In genomic region chr15:101190196-101190595, GRCh38 we compare ENCODE assay signal across 19 cellular contexts.
DNase-seq lines count a peak whose midpoint lies in the region; ATAC-seq and TF ChIP-seq lines count a peak whose summit lies in the region.
"Had no signal": no experiment of that assay in that cellular context is flagged by ENCODE, and none has a peak within 500 bp of the region (broad histone marks: within the 10 kb centered on the region; RNA-seq: fewer than 3 reads in every experiment).

No MANE protein-coding gene starts in this region.

- H3K4me3 Mint-ChIP-seq in activated CD4-positive, alpha-beta T cell treated with anti-CD3 and anti-CD28 coated beads, Interleukin-2, amount 10 ng/mL, durations not matched to agents 24 days and 14 days, result peak overlapping the region; percentile 35
- no peak overlapping the region for H3K4me3 Mint-ChIP-seq in activated T-helper 1 cell treated with anti-CD3 and anti-CD28 coated beads, Interleukin-12 subunit alpha, Interleukin-12 subunit beta, Interleukin-2, Interleukin-4 antibody, amounts not matched to agents 30 ng/mL and 10 ng/mL and 1 ng/mL, durations not matched to agents 14 hours and 24 hours and 36 hours
- H3K4me3 Mint-ChIP-seq in naive thymus-derived CD4-positive, alpha-beta T cell, result no peak overlapping the region
- H3K4me3 Mint-ChIP-seq: T-helper 2 cell treated with Interferon-gamma antibody and Interleukin-4, amounts not matched to agents 5 μg/mL and 100 μg/mL, for 36 hours had no signal

- no peaks in the 10 kb centered on the region for H3K9me3 Mint-ChIP-seq in activated CD4-positive, alpha-beta T cell treated with anti-CD3 and anti-CD28 coated beads, Interleukin-2, amount 10 ng/mL, durations not matched to agents 24 days and 14 days
- H3K9me3 Mint-ChIP-seq in activated T-helper 1 cell treated with anti-CD3 and anti-CD28 coated beads, Interleukin-12 subunit alpha, Interleukin-12 subunit beta, Interleukin-2, Interleukin-4 antibody, amounts not matched to agents 30 ng/mL and 10 ng/mL and 1 ng/mL, durations not matched to agents 14 hours and 24 hours and 36 hours, result no peaks in the 10 kb centered on the region
- H3K9me3 Mint-ChIP-seq in naive thymus-derived CD4-positive, alpha-beta T cell, result no peaks in the 10 kb centered on the region
- H3K9me3 Mint-ChIP-seq: T-helper 2 cell treated with Interferon-gamma antibody and Interleukin-4, amounts not matched to agents 5 μg/mL and 100 μg/mL, for 36 hours had no signal

- CTCF ChIA-PET in naive thymus-derived CD4-positive, alpha-beta T cell (lab: Charles Lee), result interaction anchor here (0.5 kb wide), 1 partner anchor 87 kb away, joined by 3 read pairs; no protein-coding TSS in a partner anchor

- no peak for ATAC-seq in left lung
- no peak for ATAC-seq in naive thymus-derived CD4-positive, alpha-beta T cell
- ATAC-seq in GM18907 (IDR thresholded peaks at IDR 0.05; ENCODE audit: unreplicated experiment), result no peak
- ATAC-seq: esophagus mucosa, PC-3 had no signal

- WGBS in stomach, 5 donors, result 44 to 71% (median 67%) methylated on average over 2 of the region's 2 CpGs

- H3K27me3 Mint-ChIP-seq in activated CD4-positive, alpha-beta T cell treated with anti-CD3 and anti-CD28 coated beads, Interleukin-2, amount 10 ng/mL, durations not matched to agents 24 days and 14 days, result no peaks in the 10 kb centered on the region
- H3K27me3 Mint-ChIP-seq in activated T-helper 1 cell treated with anti-CD3 and anti-CD28 coated beads, Interleukin-12 subunit alpha, Interleukin-12 subunit beta, Interleukin-2, Interleukin-4 antibody, amounts not matched to agents 30 ng/mL and 10 ng/mL and 1 ng/mL, durations not matched to agents 14 hours and 24 hours and 36 hours (ENCODE audit: insufficient read depth), result no peaks in the 10 kb centered on the region
- no peaks in the 10 kb centered on the region for H3K27me3 Mint-ChIP-seq in naive thymus-derived CD4-positive, alpha-beta T cell

- H3K27ac ChIP-seq in left lung (peak overlapping the region; percentile 69 to 84), stomach (peak overlapping the region; percentile 56 to 89 (median 86))
- no peak overlapping the region for H3K27ac ChIP-seq in naive thymus-derived CD4-positive, alpha-beta T cell (ENCODE audit: low read depth, low read length)

- POLR2A ChIA-PET in naive thymus-derived CD4-positive, alpha-beta T cell (lab: Charles Lee), result no interaction called here

- H3K36me3 ChIP-seq in left lung, result no peaks in the 10 kb centered on the region
- no peaks in the 10 kb centered on the region for H3K36me3 ChIP-seq in stomach
- no peaks in the 10 kb centered on the region for H3K36me3 ChIP-seq in naive thymus-derived CD4-positive, alpha-beta T cell (ENCODE audit: control insufficient read depth in 2 of 3, insufficient read depth in 3 of 3, low read length in 3 of 3)

- TF ChIP-seq POLR2A in stomach (IDR thresholded peaks at IDR 0.05), result no peak

- TF ChIP-seq CTCF in left lung (IDR thresholded peaks at IDR 0.05), result no peak
- TF ChIP-seq CTCF in stomach (IDR thresholded peaks at IDR 0.05), result no peak

- H3K9me3 ChIP-seq in left lung, result no peaks in the 10 kb centered on the region
- no peaks in the 10 kb centered on the region for H3K9me3 ChIP-seq in stomach
- H3K9me3 ChIP-seq in naive thymus-derived CD4-positive, alpha-beta T cell (ENCODE audit: control insufficient read depth in 2 of 3, low read length in 3 of 3), result no peaks in the 10 kb centered on the region

- H3K4me1 Mint-ChIP-seq in activated CD4-positive, alpha-beta T cell treated with anti-CD3 and anti-CD28 coated beads, Interleukin-2, amount 10 ng/mL, durations not matched to agents 24 days and 14 days, result peaks cover 85% of the 10 kb centered on the region
- peaks cover 92% of the 10 kb centered on the region for H3K4me1 Mint-ChIP-seq in activated T-helper 1 cell treated with anti-CD3 and anti-CD28 coated beads, Interleukin-12 subunit alpha, Interleukin-12 subunit beta, Interleukin-2, Interleukin-4 antibody, amounts not matched to agents 30 ng/mL and 10 ng/mL and 1 ng/mL, durations not matched to agents 14 hours and 24 hours and 36 hours (ENCODE audit: low read depth)
- H3K4me1 Mint-ChIP-seq in naive thymus-derived CD4-positive, alpha-beta T cell, result peaks cover 50 to 78% (median 55%) of the 10 kb centered on the region in 7 donors

- no peak for DNase-seq in activated CD4-positive, alpha-beta T cell treated with anti-CD3 and anti-CD28 coated beads, Interleukin-2, amount 10 ng/mL, durations not matched to agents 24 days and 14 days
- no peak for DNase-seq in activated CD4-positive, alpha-beta T cell treated with anti-CD3 and anti-CD28 coated beads for 1 hour
- no peak for DNase-seq in activated T-helper 1 cell treated with anti-CD3 and anti-CD28 coated beads, Interleukin-12 subunit alpha, Interleukin-12 subunit beta, Interleukin-2, Interleukin-4 antibody, amounts not matched to agents 30 ng/mL and 10 ng/mL and 1 ng/mL, durations not matched to agents 14 hours and 24 hours and 36 hours (ENCODE audit: low spot score)
- DNase-seq in left lung, result no peak
- DNase-seq in stomach, result no peak
- DNase-seq in kidney tubule cell (ENCODE audit: low spot score), result no peak
- DNase-seq in naive thymus-derived CD4-positive, alpha-beta T cell, result no peak
- DNase-seq: activated CD4-positive, alpha-beta T cell treated with anti-CD3 and anti-CD28 coated beads, Interleukin-2, amount 50 U/mL, for 4 hours; activated naive CD4-positive, alpha-beta T cell treated with Interleukin-2 at 50 U/mL for 16 hours; GDM1; GOT3; KG1; NCI-H226; PC-3; retina; stimulated activated naive CD4-positive, alpha-beta T cell treated with Interleukin-2 at 50 U/mL for 16 hours had no signal

- H3K36me3 Mint-ChIP-seq in activated CD4-positive, alpha-beta T cell treated with anti-CD3 and anti-CD28 coated beads, Interleukin-2, amount 10 ng/mL, durations not matched to agents 24 days and 14 days (ENCODE audit: low read depth), result peaks cover 48% of the 10 kb centered on the region
- peaks cover 50% of the 10 kb centered on the region for H3K36me3 Mint-ChIP-seq in activated T-helper 1 cell treated with anti-CD3 and anti-CD28 coated beads, Interleukin-12 subunit alpha, Interleukin-12 subunit beta, Interleukin-2, Interleukin-4 antibody, amounts not matched to agents 30 ng/mL and 10 ng/mL and 1 ng/mL, durations not matched to agents 14 hours and 24 hours and 36 hours (ENCODE audit: low read depth)
- H3K36me3 Mint-ChIP-seq in naive thymus-derived CD4-positive, alpha-beta T cell, result peaks cover 0 to 9% (median 3%) of the 10 kb centered on the region in 5 donors

- no peak overlapping the region for H3K4me3 ChIP-seq in left lung
- no peak overlapping the region for H3K4me3 ChIP-seq in stomach
- no peak overlapping the region for H3K4me3 ChIP-seq in naive thymus-derived CD4-positive, alpha-beta T cell (ENCODE audit: low read length)

- peaks cover 38 to 89% of the 10 kb centered on the region in 2 donors for H3K4me1 ChIP-seq in left lung
- H3K4me1 ChIP-seq in stomach, result peaks cover 39 to 97% (median 70%) of the 10 kb centered on the region in 4 donors
- peaks cover 13 to 24% of the 10 kb centered on the region in 2 donors for H3K4me1 ChIP-seq in naive thymus-derived CD4-positive, alpha-beta T cell (ENCODE audit: control insufficient read depth in 2 of 2, insufficient read depth in 2 of 2, low read length in 2 of 2)

- H3K27me3 ChIP-seq in left lung, result no peaks in the 10 kb centered on the region
- H3K27me3 ChIP-seq in stomach, result no peaks in the 10 kb centered on the region
- H3K27me3 ChIP-seq in naive thymus-derived CD4-positive, alpha-beta T cell (ENCODE audit: control insufficient read depth in 2 of 2, insufficient read depth in 2 of 2, low read length in 2 of 2), result no peaks in the 10 kb centered on the region

- intact Hi-C loops in activated CD4-positive, alpha-beta T cell treated with anti-CD3 and anti-CD28 coated beads, Interleukin-2, amount 10 ng/mL, durations not matched to agents 24 days and 14 days (cut with micrococcal nuclease), result loop anchor here (5.0 kb wide), 1 partner anchor 63 kb away; no protein-coding TSS in a partner anchor
- intact Hi-C loops in activated T-helper 1 cell treated with anti-CD3 and anti-CD28 coated beads, Interleukin-12 subunit alpha, Interleukin-12 subunit beta, Interleukin-2, Interleukin-4 antibody, amounts not matched to agents 30 ng/mL and 10 ng/mL and 1 ng/mL, durations not matched to agents 14 hours and 24 hours and 36 hours (cut with micrococcal nuclease), result no loop called here
- intact Hi-C loops in left lung (cut with DNase I), result loop anchor here in 1 of 2 donors (10.0 kb wide), 1 partner anchor 55 kb away; no protein-coding TSS in a partner anchor
- intact Hi-C loops in stomach (cut with DNase I; ENCODE audit: low total_unique reads), result no loop called here
- intact Hi-C loops in naive thymus-derived CD4-positive, alpha-beta T cell (cut with micrococcal nuclease), result no loop called here

- peak overlapping the region; percentile 91 for H3K27ac Mint-ChIP-seq in activated CD4-positive, alpha-beta T cell treated with anti-CD3 and anti-CD28 coated beads, Interleukin-2, amount 10 ng/mL, durations not matched to agents 24 days and 14 days
- peak overlapping the region; percentile 6 for H3K27ac Mint-ChIP-seq in activated T-helper 1 cell treated with anti-CD3 and anti-CD28 coated beads, Interleukin-12 subunit alpha, Interleukin-12 subunit beta, Interleukin-2, Interleukin-4 antibody, amounts not matched to agents 30 ng/mL and 10 ng/mL and 1 ng/mL, durations not matched to agents 14 hours and 24 hours and 36 hours
- peak overlapping the region in 2 of 9 donors; percentile 3 to 87 for H3K27ac Mint-ChIP-seq in naive thymus-derived CD4-positive, alpha-beta T cell
- H3K27ac Mint-ChIP-seq: T-helper 2 cell treated with Interferon-gamma antibody and Interleukin-4, amounts not matched to agents 5 μg/mL and 100 μg/mL, for 36 hours had no signal

- no peak for TF ChIP-seq EP300 in stomach (IDR thresholded peaks at IDR 0.05)
